Comparison of ENCODE assay signal across 8 cellular contexts in genomic region chr11:22875869-22876473, GRCh38. TPM values are rescaled to one million over a fixed set of nuclear protein-coding genes. Genes with fewer than 3 reads are reported as not detected.
DNase-seq lines count a peak whose midpoint lies in the region; ATAC-seq lines count a peak whose summit lies in the region.

No MANE protein-coding gene starts in this region.

- intact Hi-C loops in activated CD4-positive, alpha-beta T cell treated with anti-CD3 and anti-CD28 coated beads for 36 hours (cut with DNase I, micrococcal nuclease): loop anchor here in 1 of 2 experiments (10.0 kb wide), 1 partner anchor 239 kb away; no protein-coding TSS in a partner anchor

- H3K4me1 Mint-ChIP-seq in activated CD4-positive, alpha-beta T cell treated with anti-CD3 and anti-CD28 coated beads for 36 hours: no peaks in the 10 kb centered on the region

- no peak overlapping the region for H3K4me3 Mint-ChIP-seq in activated CD4-positive, alpha-beta T cell treated with anti-CD3 and anti-CD28 coated beads for 36 hours

- no peak overlapping the region for H3K27ac Mint-ChIP-seq in activated CD4-positive, alpha-beta T cell treated with anti-CD3 and anti-CD28 coated beads for 36 hours

- DNase-seq in D341Med (ENCODE audit: low spot score): peak; percentile 39
- DNase-seq in NCI-H524 (lab: John Stamatoyannopoulos, UW): peak; percentile 65 to 84
- DNase-seq in activated CD4-positive, alpha-beta T cell treated with anti-CD3 and anti-CD28 coated beads for 36 hours: peak; percentile 78
- peak; percentile 91 for DNase-seq in dermis blood vessel endothelial cell
- DNase-seq in lung microvascular endothelial cell (ENCODE audit: low read depth in 2 of 2): peak; percentile 87 to 88
- DNase-seq in stimulated activated CD8-positive, alpha-beta memory T cell treated with anti-CD3 and anti-CD28 coated beads, Interleukin-4, amount 100 ng/mL, for 1 hour (ENCODE audit: low read depth in 2 of 2, low spot score in 1 of 2): peak; percentile 1 to 12

- no peaks in the 10 kb centered on the region for H3K27me3 Mint-ChIP-seq in activated CD4-positive, alpha-beta T cell treated with anti-CD3 and anti-CD28 coated beads for 36 hours

- ATAC-seq in GM19467 (IDR thresholded peaks at IDR 0.05; ENCODE audit: unreplicated experiment) (peak; percentile 97), HG03521 (IDR thresholded peaks at IDR 0.05; ENCODE audit: unreplicated experiment) (peak; percentile 99)
- peak; percentile 81 for ATAC-seq in activated CD4-positive, alpha-beta T cell treated with anti-CD3 and anti-CD28 coated beads for 36 hours

- CTCF ChIA-PET in activated CD4-positive, alpha-beta T cell treated with anti-CD3 and anti-CD28 coated beads for 36 hours (lab: Charles Lee): interaction anchor here (0.6 to 1.9 kb wide), 19 partner anchors 8 to 579 kb away, joined by 3 to 5 read pairs (median 3); partner anchors contain the start of genes CCDC179 and SVIP

- POLR2A ChIA-PET in activated CD4-positive, alpha-beta T cell treated with anti-CD3 and anti-CD28 coated beads for 36 hours (lab: Charles Lee): no interaction called here

- H3K9me3 Mint-ChIP-seq in activated CD4-positive, alpha-beta T cell treated with anti-CD3 and anti-CD28 coated beads for 36 hours (ENCODE audit: low read depth): no peaks in the 10 kb centered on the region

- no peaks in the 10 kb centered on the region for H3K36me3 Mint-ChIP-seq in activated CD4-positive, alpha-beta T cell treated with anti-CD3 and anti-CD28 coated beads for 36 hours (ENCODE audit: low read depth)

RNA-seq across cellular contexts. Expression of gene CCDC179, which starts 15.7 kb away (rescaled TPM):
- total RNA-seq in activated CD4-positive, alpha-beta T cell treated with anti-CD3 and anti-CD28 coated beads for 36 hours: not detected
- total RNA-seq in dermis blood vessel endothelial cell (not detected in 2 replicates), lung microvascular endothelial cell (not detected in 2 replicates)

RNA-seq across cellular contexts. Expression of gene SVIP, which starts 46.4 kb away (rescaled TPM):
- 10 to 100 TPM; 47.4 to 69.9 TPM for total RNA-seq in activated CD4-positive, alpha-beta T cell treated with anti-CD3 and anti-CD28 coated beads for 36 hours
- total RNA-seq in dermis blood vessel endothelial cell (15.7 and 16.5 TPM in 2 replicates), lung microvascular endothelial cell (10.3 and 10.7 TPM in 2 replicates)

Comparison
In these comparisons a context has a peak if more than half of its experiments do, and no peak if none do; other contexts are left out.
1. Peak in every context shown above with its lines: DNase-seq and ATAC-seq.
2. DNase-seq: peak in every context shown above with its lines; median percentile 91 in dermis blood vessel endothelial cell; 88 in lung microvascular endothelial cell; 78 in activated CD4-positive, alpha-beta T cell treated with anti-CD3 and anti-CD28 coated beads for 36 hours; 74 in NCI-H524; 39 in D341Med; 6 in stimulated activated CD8-positive, alpha-beta memory T cell treated with anti-CD3 and anti-CD28 coated beads, Interleukin-4, amount 100 ng/mL, for 1 hour.